36 cellular contexts compared by ENCODE assay signal in the genomic region with DNA sequence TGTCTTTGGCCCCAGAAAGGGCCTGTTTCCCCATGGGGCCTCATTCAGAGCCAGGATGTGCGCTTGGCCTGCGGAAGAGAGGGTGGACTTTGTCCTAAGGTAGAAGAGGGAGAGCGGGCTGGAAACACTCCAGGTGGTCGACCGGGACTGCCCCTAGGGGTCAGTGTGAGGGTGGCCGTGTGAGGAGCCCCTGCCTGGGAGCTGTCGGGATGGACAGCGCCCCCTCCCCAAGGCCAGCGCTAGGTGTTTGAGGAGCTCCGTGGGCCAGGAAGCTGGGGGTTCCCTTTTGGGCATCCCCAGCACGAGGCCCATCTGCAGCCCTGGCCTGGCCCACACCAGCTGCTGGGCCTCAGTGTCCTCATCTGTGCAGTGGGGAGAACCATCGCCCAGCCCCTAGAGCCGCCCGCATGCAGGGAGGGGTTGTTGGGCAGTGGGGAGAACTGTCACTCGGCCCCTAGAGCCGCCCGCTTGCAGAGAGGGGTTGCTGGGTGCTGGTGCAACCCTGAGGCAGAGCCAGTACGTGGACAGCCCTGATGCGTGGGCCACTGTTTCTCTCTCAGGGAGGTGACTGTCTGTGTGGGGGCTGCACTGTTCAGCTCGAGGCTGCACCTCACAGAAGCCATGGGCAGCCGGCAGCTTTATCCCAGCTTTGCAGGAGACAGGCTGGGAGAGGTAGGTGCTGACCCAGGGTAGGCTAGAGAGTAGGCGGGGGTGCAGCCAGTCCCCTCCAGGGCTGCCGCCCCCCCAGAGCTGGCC.
"Had no signal": no experiment of that assay in that cellular context is flagged by ENCODE, and none has a peak within 500 bp of the region (broad histone marks: within the 10 kb centered on the region; RNA-seq: fewer than 3 reads in every experiment).

No MANE protein-coding gene starts in this region.

- H3K4me3 Mint-ChIP-seq: activated CD4-positive, alpha-beta T cell treated with anti-CD3 and anti-CD28 coated beads for 36 hours; activated CD4-positive, alpha-beta T cell treated with anti-CD3 and anti-CD28 coated beads, Interleukin-2, amount 10 ng/mL, durations not matched to agents 7 days and 5 days; activated CD8-positive, alpha-beta T cell treated with anti-CD3 and anti-CD28 coated beads, Interleukin-2, amount 10 ng/mL, durations not matched to agents 7 days and 5 days; activated naive CD4-positive, alpha-beta T cell treated with anti-CD3 and anti-CD28 coated beads, Interleukin-2, amount 10 ng/mL, durations not matched to agents 7 days and 5 days; activated naive CD8-positive, alpha-beta T cell; activated naive CD8-positive, alpha-beta T cell treated with anti-CD3 and anti-CD28 coated beads, Interleukin-2, amount 50 U/mL, for 24 hours; brain had no signal

- H3K9me3 ChIP-seq: Peyer's patch, SJCRH30 had no signal

- H3K4me3 ChIP-seq: Peyer's patch, SJCRH30, SK-N-MC had no signal

- H3K4me1 ChIP-seq: Peyer's patch, SJCRH30 had no signal

- H3K36me3 Mint-ChIP-seq: activated naive CD4-positive, alpha-beta T cell treated with anti-CD3 and anti-CD28 coated beads, Interleukin-2, amount 10 ng/mL, durations not matched to agents 7 days and 5 days; activated naive CD8-positive, alpha-beta T cell had no signal

- H3K9me3 Mint-ChIP-seq: activated CD4-positive, alpha-beta T cell treated with anti-CD3 and anti-CD28 coated beads, Interleukin-2, amount 10 ng/mL, durations not matched to agents 7 days and 5 days; activated naive CD4-positive, alpha-beta T cell treated with anti-CD3 and anti-CD28 coated beads, Interleukin-2, amount 10 ng/mL, durations not matched to agents 7 days and 5 days; activated naive CD8-positive, alpha-beta T cell treated with anti-CD3 and anti-CD28 coated beads, Interleukin-2, amount 50 U/mL, for 24 hours had no signal

- DNase-seq: activated CD4-positive, alpha-beta T cell treated with anti-CD3 and anti-CD28 coated beads for 36 hours; activated CD4-positive, alpha-beta T cell treated with anti-CD3 and anti-CD28 coated beads, Interleukin-2, amount 10 ng/mL, durations not matched to agents 7 days and 5 days; activated CD4-positive, alpha-beta T cell treated with anti-CD3 and anti-CD28 coated beads, Interleukin-2, amount 50 U/mL, for 48 hours; activated CD8-positive, alpha-beta memory T cell treated with anti-CD3 and anti-CD28 coated beads, Interleukin-2, amount 50 U/mL, for 4 hours; activated CD8-positive, alpha-beta T cell treated with anti-CD3 and anti-CD28 coated beads, Interleukin-2, amount 10 ng/mL, durations not matched to agents 7 days and 5 days; activated effector memory CD4-positive, alpha-beta T cell treated with Interleukin-2 at 50 U/mL for 16 hours; activated naive CD4-positive, alpha-beta T cell treated with anti-CD3 and anti-CD28 coated beads, Interleukin-2, amount 10 ng/mL, durations not matched to agents 7 days and 5 days; activated naive CD8-positive, alpha-beta T cell treated with anti-CD3 and anti-CD28 coated beads, Interleukin-2, amount 50 U/mL, for 24 hours; activated T-cell treated with anti-CD3 and anti-CD28 coated beads for 4 hours; activated T-cell treated with anti-CD3 and anti-CD28 coated beads, Interleukin-2, amount 50 U/mL, for 48 hours; anterior cingulate cortex; caudate nucleus; cerebellar nuclear complex; Karpas-422; MM.1S; MV-4-11; NCI-H1092; NCI-H1436 treated with DMSO at 0.1 percent for 48 hours; NCI-H1694 treated with DMSO at 0.1 percent for 48 hours; NCI-H2107; NCI-H2171; NCI-H510A; NCI-H526; NCI-H748 treated with DMSO at 0.1 percent for 48 hours; NK-92 treated with Interleukin-12 subunit alpha and Interleukin-12 subunit beta, amount 100 ng/mL, for 24 hours; PC-3; Peyer's patch; SHP77; SJCRH30; T1000 had no signal

- FAIRE-seq: bronchial epithelial cell had no signal

- H3K27me3 Mint-ChIP-seq: activated CD4-positive, alpha-beta T cell treated with anti-CD3 and anti-CD28 coated beads for 36 hours; activated CD4-positive, alpha-beta T cell treated with anti-CD3 and anti-CD28 coated beads, Interleukin-2, amount 10 ng/mL, durations not matched to agents 7 days and 5 days; activated naive CD4-positive, alpha-beta T cell treated with anti-CD3 and anti-CD28 coated beads, Interleukin-2, amount 10 ng/mL, durations not matched to agents 7 days and 5 days; activated naive CD8-positive, alpha-beta T cell; activated naive CD8-positive, alpha-beta T cell treated with anti-CD3 and anti-CD28 coated beads, Interleukin-2, amount 50 U/mL, for 24 hours; brain had no signal

- H3K27ac ChIP-seq: Peyer's patch, RWPE1, SJCRH30, SK-N-MC had no signal

- H3K27me3 ChIP-seq: Peyer's patch had no signal

- H3K36me3 ChIP-seq: Peyer's patch, SJCRH30 had no signal

- H3K27ac Mint-ChIP-seq: activated CD4-positive, alpha-beta T cell treated with anti-CD3 and anti-CD28 coated beads for 36 hours; activated CD4-positive, alpha-beta T cell treated with anti-CD3 and anti-CD28 coated beads, Interleukin-2, amount 10 ng/mL, durations not matched to agents 7 days and 5 days; activated CD8-positive, alpha-beta T cell treated with anti-CD3 and anti-CD28 coated beads, Interleukin-2, amount 10 ng/mL, durations not matched to agents 7 days and 5 days; activated naive CD4-positive, alpha-beta T cell treated with anti-CD3 and anti-CD28 coated beads, Interleukin-2, amount 10 ng/mL, durations not matched to agents 7 days and 5 days; activated naive CD8-positive, alpha-beta T cell; activated naive CD8-positive, alpha-beta T cell treated with anti-CD3 and anti-CD28 coated beads, Interleukin-2, amount 50 U/mL, for 24 hours; brain had no signal

- H3K4me1 Mint-ChIP-seq: activated CD4-positive, alpha-beta T cell treated with anti-CD3 and anti-CD28 coated beads for 36 hours; activated CD4-positive, alpha-beta T cell treated with anti-CD3 and anti-CD28 coated beads, Interleukin-2, amount 10 ng/mL, durations not matched to agents 7 days and 5 days; activated naive CD4-positive, alpha-beta T cell treated with anti-CD3 and anti-CD28 coated beads, Interleukin-2, amount 10 ng/mL, durations not matched to agents 7 days and 5 days; activated naive CD8-positive, alpha-beta T cell treated with anti-CD3 and anti-CD28 coated beads, Interleukin-2, amount 50 U/mL, for 24 hours; brain had no signal

- ATAC-seq: activated CD4-positive, alpha-beta T cell treated with anti-CD3 and anti-CD28 coated beads for 36 hours; activated CD4-positive, CD25-positive, alpha-beta regulatory T cell treated with anti-CD3 and anti-CD28 coated beads, Interleukin-2, amount 50 U/mL, for 24 hours; activated CD8-positive, alpha-beta T cell treated with anti-CD3 and anti-CD28 coated beads, Interleukin-2, amount 10 ng/mL, durations not matched to agents 7 days and 5 days; activated naive CD8-positive, alpha-beta T cell treated with anti-CD3 and anti-CD28 coated beads, Interleukin-2, amount 50 U/mL, for 24 hours; PC-3 had no signal
